Comparison of ENCODE assay signal across 1 cellular context in the genomic region with DNA sequence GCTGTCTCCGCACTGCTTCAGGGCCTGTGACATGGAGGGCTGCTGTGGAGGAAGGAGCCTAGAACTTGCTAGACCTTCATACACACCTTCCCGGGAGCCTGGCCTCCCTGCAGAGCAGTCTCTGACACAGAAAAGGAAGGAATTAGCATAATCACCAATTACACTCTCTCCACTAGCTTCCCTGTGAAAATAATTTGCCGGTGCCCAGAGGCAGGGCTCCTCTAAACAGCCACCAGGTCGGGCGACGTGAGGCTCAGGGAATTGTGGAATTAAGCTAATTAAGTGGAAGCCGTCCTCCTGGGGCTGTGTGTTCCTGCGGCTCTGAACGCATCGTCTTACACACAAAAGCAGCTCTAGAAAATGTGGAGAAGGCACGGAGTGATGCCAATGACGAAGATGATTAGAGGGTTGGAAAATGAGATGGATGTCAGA.
TF ChIP-seq lines count a peak whose summit lies in the region.

No MANE protein-coding gene starts in this region.

TF ChIP-seq in K562, 482 proteins besides CTCF, POLR2A, EP300 and RAD21 (continued from another document):
- TF ChIP-seq, protein P1, sequence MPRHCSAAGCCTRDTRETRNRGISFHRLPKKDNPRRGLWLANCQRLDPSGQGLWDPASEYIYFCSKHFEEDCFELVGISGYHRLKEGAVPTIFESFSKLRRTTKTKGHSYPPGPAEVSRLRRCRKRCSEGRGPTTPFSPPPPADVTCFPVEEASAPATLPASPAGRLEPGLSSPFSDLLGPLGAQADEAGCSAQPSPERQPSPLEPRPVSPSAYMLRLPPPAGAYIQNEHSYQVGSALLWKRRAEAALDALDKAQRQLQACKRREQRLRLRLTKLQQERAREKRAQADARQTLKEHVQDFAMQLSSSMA (CRISPR knock-in tag; IDR thresholded peaks at IDR 0.05) = no peak
